Comparison of ENCODE assay signal across 5 cellular contexts in genomic region chr7:21730399-21730798, GRCh38.
"Had no signal": no experiment of that assay in that cellular context is flagged by ENCODE, and none has a peak within 500 bp of the region (broad histone marks: within the 10 kb centered on the region; RNA-seq: fewer than 3 reads in every experiment).

No MANE protein-coding gene starts in this region.

- DNase-seq: IMR-90, KBM-7 had no signal

- H3K27ac ChIP-seq: HL-60 had no signal

- ATAC-seq: K562 had no signal

- H3K4me3 ChIP-seq: K562 had no signal

- FAIRE-seq: HTR-8/SVneo, K562 had no signal
